ENCODE assay signal across 8 cellular contexts in the genomic region with DNA sequence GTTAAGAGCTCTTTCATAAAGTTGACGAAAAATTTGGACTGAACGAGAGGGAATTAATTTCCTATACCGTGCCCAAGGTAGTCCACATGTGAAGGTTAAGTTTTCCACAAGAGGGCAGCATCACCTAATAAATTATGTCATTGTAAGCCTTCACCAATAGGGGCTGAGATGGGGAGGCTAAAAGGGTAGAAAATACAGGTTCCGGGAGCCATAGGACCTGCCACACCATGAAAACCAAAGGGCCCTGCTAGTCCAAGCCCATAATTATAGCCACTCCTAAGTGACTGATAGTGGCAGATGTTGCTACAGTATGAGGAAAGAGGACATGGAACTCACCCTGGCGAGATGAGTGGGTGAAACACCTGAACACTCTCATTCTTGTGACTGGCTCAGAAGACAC.
DNase-seq lines count a peak whose midpoint lies in the region; ATAC-seq, FAIRE-seq and TF ChIP-seq lines count a peak whose summit lies in the region.

No MANE protein-coding gene starts in this region.

- no peaks in the 10 kb centered on the region for H3K9me3 ChIP-seq in keratinocyte (ENCODE audit: control insufficient read depth, low read depth, low read length)
- H3K9me3 ChIP-seq in tibial artery = no peaks in the 10 kb centered on the region

- intact Hi-C loops in tibial artery (cut with DNase I; ENCODE audit: low total_unique reads) = loop anchor here (5.0 kb wide), 2 partner anchors 210 to 295 kb away; no protein-coding TSS in a partner anchor

- H3K27me3 ChIP-seq in keratinocyte (ENCODE audit: control insufficient read depth, extremely low read depth, insufficient read depth, low read length) (no peaks in the 10 kb centered on the region), tibial artery (no peaks in the 10 kb centered on the region)

- no peak overlapping the region for H3K4me3 ChIP-seq in keratinocyte (ENCODE audit: control insufficient read depth in 2 of 3, extremely low read depth in 1 of 3, insufficient read depth in 2 of 3, low read depth in 1 of 3, low read length in 3 of 3)
- H3K4me3 ChIP-seq in tibial artery = no peak overlapping the region

- ATAC-seq in GM18520 (IDR thresholded peaks at IDR 0.05; ENCODE audit: unreplicated experiment) = peak; percentile 76
- ATAC-seq in HG02973 (IDR thresholded peaks at IDR 0.05; ENCODE audit: unreplicated experiment) = peak; percentile 73

- TF ChIP-seq CTCF in keratinocyte (optimal IDR thresholded peaks at IDR 0.05 in 1 of 3, IDR thresholded peaks at IDR 0.05 in 1 of 3, conservative IDR thresholded peaks at IDR 0.05 in 1 of 3; ENCODE audit: extremely low read depth in 1 of 3, insufficient read depth in 2 of 3, low read length in 3 of 3) (peak; percentile 49 to 60 (median 51)), tibial artery (IDR thresholded peaks at IDR 0.05) (peak; percentile 44 to 57)

- H2AFZ ChIP-seq in keratinocyte (ENCODE audit: control insufficient read depth, low read length) = no peak overlapping the region

- no peaks in the 10 kb centered on the region for H3K79me2 ChIP-seq in keratinocyte (ENCODE audit: control insufficient read depth, insufficient read depth, low read length)

- H3K4me2 ChIP-seq in keratinocyte (ENCODE audit: control insufficient read depth, extremely low read depth, insufficient read depth, low read depth, low read length) = peak overlapping the region; percentile 23

- DNase-seq in D341Med (ENCODE audit: low spot score) (peak; percentile 37), NCI-H226 (peak; percentile 1), astrocyte of the hippocampus (ENCODE audit: low read depth, low spot score) (peak; percentile 65), keratinocyte (ENCODE audit: low read depth, low spot score) (peak; percentile 2), tibial artery (no peak), NCI-H187 treated with DMSO at 0.1 percent for 48 hours (lab: John Stamatoyannopoulos, UW) (no peak)

- H3K4me1 ChIP-seq in keratinocyte (ENCODE audit: control insufficient read depth, extremely low read depth, insufficient read depth, low read length) (no peaks in the 10 kb centered on the region), tibial artery (no peaks in the 10 kb centered on the region)

- dilution Hi-C loops in keratinocyte (cut with MboI; ENCODE audit: extremely low pct_ligation_motif_present, low sequenced_read_pairs) = no loop called here

- FAIRE-seq in keratinocyte (lab: Jason Lieb, UNC) = peak; percentile 52

- H3K36me3 ChIP-seq in keratinocyte (ENCODE audit: control insufficient read depth in 2 of 2, extremely low read depth in 1 of 2, insufficient read depth in 2 of 2, low read length in 2 of 2) (no peaks in the 10 kb centered on the region), tibial artery (no peaks in the 10 kb centered on the region)

- no peaks in the 10 kb centered on the region for H3K9me1 ChIP-seq in keratinocyte (ENCODE audit: control insufficient read depth, extremely low read depth, insufficient read depth, low read length)

- H3K9ac ChIP-seq in keratinocyte (ENCODE audit: control insufficient read depth, extremely low read depth, insufficient read depth, low read length) = no peak overlapping the region

- H3K27ac ChIP-seq in keratinocyte (ENCODE audit: control insufficient read depth, insufficient read depth, low read length) (no peak overlapping the region), tibial artery (no peak overlapping the region)

- no peaks in the 10 kb centered on the region for H4K20me1 ChIP-seq in keratinocyte (ENCODE audit: control insufficient read depth, extremely low read depth, insufficient read depth, low read length)

Comparison
In these comparisons a context has a peak if more than half of its experiments do, and no peak if none do; other contexts are left out.
1. DNase-seq: peak in D341Med (single experiment), NCI-H226 (single experiment), astrocyte of the hippocampus (single experiment) and keratinocyte (single experiment); none in tibial artery (0 of 2) and NCI-H187 treated with DMSO at 0.1 percent for 48 hours (single experiment).